In the genomic region with DNA sequence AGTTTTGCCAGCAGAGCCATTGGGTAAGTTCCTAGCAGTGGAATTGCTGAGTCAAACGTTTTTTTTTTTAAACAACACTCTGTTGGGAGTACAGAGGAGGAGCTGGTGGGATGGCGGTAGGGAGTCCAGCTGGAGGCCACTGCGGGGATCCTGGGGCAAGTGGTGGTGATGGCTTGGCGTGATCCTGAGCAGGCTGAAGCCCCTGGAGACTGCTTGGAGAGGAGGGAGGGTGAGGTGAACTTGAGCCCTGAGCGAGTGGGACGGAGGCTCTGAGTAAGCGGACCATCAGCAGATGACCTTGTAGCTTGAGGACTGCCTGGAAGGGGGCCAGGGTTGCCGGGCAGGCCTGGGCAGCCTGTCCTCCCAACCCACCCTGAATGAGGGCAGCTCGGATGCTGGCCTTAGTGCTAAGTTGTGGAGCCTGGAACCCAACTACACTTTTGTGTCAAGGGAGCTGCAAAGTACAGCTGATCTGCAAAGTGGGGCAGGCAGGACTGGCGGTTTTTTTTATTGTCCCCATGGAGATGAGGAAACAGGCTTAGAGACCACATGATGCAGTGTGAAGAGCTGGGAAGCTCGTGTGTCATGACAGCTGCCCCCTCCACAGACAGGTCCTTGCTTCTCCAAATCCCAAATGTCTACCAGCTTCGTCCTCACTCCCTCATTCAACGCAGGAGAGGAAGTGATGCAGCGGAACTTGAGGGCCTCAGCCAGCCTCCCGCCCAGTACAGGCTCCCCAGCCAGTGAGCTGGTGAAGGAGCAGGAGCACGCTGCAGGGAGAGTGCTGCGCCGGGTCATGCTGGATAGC, we compare ENCODE assay signal across 9 cellular contexts. TPM values are rescaled to one million over a fixed set of nuclear protein-coding genes. Genes with fewer than 3 reads are reported as not detected.
DNase-seq lines count a peak whose midpoint lies in the region; ATAC-seq and TF ChIP-seq lines count a peak whose summit lies in the region.
"Had no signal": no experiment of that assay in that cellular context is flagged by ENCODE, and none has a peak within 500 bp of the region (broad histone marks: within the 10 kb centered on the region; RNA-seq: fewer than 3 reads in every experiment).

No MANE protein-coding gene starts in this region.

- TF ChIP-seq CTCF in esophagus muscularis mucosa (IDR thresholded peaks at IDR 0.05) (no peak), BE2C (IDR thresholded peaks at IDR 0.05; ENCODE audit: low read depth, low read length) (no peak)

- no peak for ATAC-seq in natural killer cell treated with Interleukin-12 subunit alpha and Interleukin-12 subunit beta and Interleukin-15 and Interleukin-18, amount 100 ng/mL, for 72 hours
- ATAC-seq in HG03280 (IDR thresholded peaks at IDR 0.05; ENCODE audit: unreplicated experiment), result no peak

- H3K4me3 ChIP-seq in esophagus muscularis mucosa (peak overlapping the region in 1 of 4 donors; percentile 9), BE2C (ENCODE audit: low read depth, low read length) (no peak overlapping the region)

- DNase-seq in AG08396 (ENCODE audit: low spot score) (peak; percentile 46), NCI-H524 treated with DMSO at 0.1 percent for 48 hours (lab: John Stamatoyannopoulos, UW) (peak; percentile 48), esophagus muscularis mucosa (ENCODE audit: extremely low spot score) (no peak), LoVo (ENCODE audit: low spot score) (no peak), BE2C (no peak), glomerular visceral epithelial cell (ENCODE audit: extremely low spot score) (no peak)
- DNase-seq in natural killer cell treated with Interleukin-12 subunit alpha and Interleukin-12 subunit beta and Interleukin-15 and Interleukin-18, amount 100 ng/mL, for 72 hours (ENCODE audit: low spot score), result no peak

- H3K9me3 Mint-ChIP-seq in natural killer cell treated with Interleukin-12 subunit alpha and Interleukin-12 subunit beta and Interleukin-15 and Interleukin-18, amount 100 ng/mL, for 72 hours, result no peaks in the 10 kb centered on the region

- H3K27ac Mint-ChIP-seq in natural killer cell treated with Interleukin-12 subunit alpha and Interleukin-12 subunit beta and Interleukin-15 and Interleukin-18, amount 100 ng/mL, for 72 hours, result peak overlapping the region; percentile 59 to 79

- intact Hi-C loops in esophagus muscularis mucosa (cut with DNase I), result no loop called here

- no peaks in the 10 kb centered on the region for H3K27me3 Mint-ChIP-seq in natural killer cell treated with Interleukin-12 subunit alpha and Interleukin-12 subunit beta and Interleukin-15 and Interleukin-18, amount 100 ng/mL, for 72 hours

- peaks cover 4 to 24% of the 10 kb centered on the region in 2 donors for H3K4me1 Mint-ChIP-seq in natural killer cell treated with Interleukin-12 subunit alpha and Interleukin-12 subunit beta and Interleukin-15 and Interleukin-18, amount 100 ng/mL, for 72 hours (ENCODE audit: low read depth in 2 of 2)

- H3K36me3 Mint-ChIP-seq in natural killer cell treated with Interleukin-12 subunit alpha and Interleukin-12 subunit beta and Interleukin-15 and Interleukin-18, amount 100 ng/mL, for 72 hours, result peaks cover 13% of the 10 kb centered on the region

- H3K36me3 ChIP-seq in esophagus muscularis mucosa, result peaks cover 38 to 56% (median 46%) of the 10 kb centered on the region in 4 donors
- H3K36me3 ChIP-seq in BE2C, result peaks cover 29% of the 10 kb centered on the region

- peak overlapping the region; percentile 23 to 76 (median 63) for H3K27ac ChIP-seq in esophagus muscularis mucosa (replicated peaks in 1 of 4)
- H3K27ac ChIP-seq: neutrophil had no signal

- H3K27me3 ChIP-seq in esophagus muscularis mucosa (no peaks in the 10 kb centered on the region), BE2C (no peaks in the 10 kb centered on the region)
- H3K27me3 ChIP-seq: neutrophil had no signal

- peaks cover 19 to 31% (median 26%) of the 10 kb centered on the region in 4 donors for H3K4me1 ChIP-seq in esophagus muscularis mucosa
- H3K4me1 ChIP-seq in BE2C, result peaks cover 6% of the 10 kb centered on the region

- H3K4me3 Mint-ChIP-seq in natural killer cell treated with Interleukin-12 subunit alpha and Interleukin-12 subunit beta and Interleukin-15 and Interleukin-18, amount 100 ng/mL, for 72 hours, result no peak overlapping the region

- no peak for TF ChIP-seq POLR2A in esophagus muscularis mucosa (IDR thresholded peaks at IDR 0.05; ENCODE audit: low read depth)

- WGBS in esophagus muscularis mucosa, result 36% methylated on average over 11 of the region's 18 CpGs

- H3K9me3 ChIP-seq in esophagus muscularis mucosa (no peaks in the 10 kb centered on the region), BE2C (no peaks in the 10 kb centered on the region)
- H3K9me3 ChIP-seq: neutrophil had no signal

- no peak for TF ChIP-seq EP300 in esophagus muscularis mucosa (IDR thresholded peaks at IDR 0.05)

RNA-seq across cellular contexts. Expression of a gene that starts 20.2 kb away (rescaled TPM):
- total RNA-seq in esophagus muscularis mucosa, result 10 to 100 TPM; 54.2 to 62.1 (median 58.4) TPM
- total RNA-seq in natural killer cell treated with Interleukin-12 subunit alpha and Interleukin-12 subunit beta and Interleukin-15 and Interleukin-18, amount 100 ng/mL, for 72 hours, result 100 to 1,000 TPM; 109 to 158 TPM
- 97.8 TPM for polyA plus RNA-seq in BE2C (2012; ENCODE audit: insufficient read depth, insufficient read length, low read depth)

RNA-seq across cellular contexts. Expression of a gene that starts 20.4 kb away (rescaled TPM):
- 1 to 10 TPM; 3.6 to 6.1 (median 3.9) TPM for total RNA-seq in esophagus muscularis mucosa
- 10 to 100 TPM in 1 of 2 donors, 1 to 10 TPM in 1; 7.1 to 12.0 TPM for total RNA-seq in natural killer cell treated with Interleukin-12 subunit alpha and Interleukin-12 subunit beta and Interleukin-15 and Interleukin-18, amount 100 ng/mL, for 72 hours
- polyA plus RNA-seq in BE2C (2012; ENCODE audit: insufficient read depth, insufficient read length, low read depth), result 4.6 TPM

Comparison
In these comparisons a context has a peak if more than half of its experiments do, and no peak if none do; other contexts are left out.
1. DNase-seq: peak in AG08396 (single experiment) and NCI-H524 treated with DMSO at 0.1 percent for 48 hours (single experiment); none in esophagus muscularis mucosa (single experiment), natural killer cell treated with Interleukin-12 subunit alpha and Interleukin-12 subunit beta and Interleukin-15 and Interleukin-18, amount 100 ng/mL, for 72 hours (single experiment), LoVo (single experiment), BE2C (single experiment) and glomerular visceral epithelial cell (single experiment).